ENCODE assay signal across 8 cellular contexts in the genomic region with DNA sequence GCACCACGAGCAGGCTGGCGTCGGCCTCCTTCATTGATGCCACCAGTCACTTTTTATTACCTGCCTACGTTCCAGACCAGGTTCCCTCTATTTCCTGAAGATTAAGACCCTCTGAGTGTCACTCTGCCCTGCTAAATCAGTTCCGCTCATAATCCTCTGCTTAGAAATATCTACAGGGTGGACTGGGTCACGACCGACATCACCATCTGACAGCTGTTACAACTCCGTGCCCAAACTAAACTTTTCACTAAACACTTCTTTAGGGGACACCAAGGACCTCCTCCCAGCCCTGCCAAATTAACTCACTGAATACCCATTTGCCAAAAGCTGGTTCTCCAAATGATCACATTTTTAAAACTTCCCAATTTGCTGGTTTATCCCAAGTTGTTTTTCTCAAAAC.
"Had no signal": no experiment of that assay in that cellular context is flagged by ENCODE, and none has a peak within 500 bp of the region (broad histone marks: within the 10 kb centered on the region; RNA-seq: fewer than 3 reads in every experiment).

No MANE protein-coding gene starts in this region.

- H3K4me3 ChIP-seq: GM23248, GM23338, HAP-1 had no signal

- H3K36me3 ChIP-seq: HAP-1 had no signal

- H3K4me1 ChIP-seq: HAP-1 had no signal

- DNase-seq: GM23248, GOT3, H7, H9, HCEC 1CT, HFFc6 had no signal

- H3K4me1 Mint-ChIP-seq: GM23338, H9 had no signal

- H3K9me3 ChIP-seq: HAP-1 had no signal

- H3K9ac ChIP-seq: GM23248 had no signal

- H3K27ac Mint-ChIP-seq: GM23338, H9, HFFc6 had no signal

- H3K27ac ChIP-seq: GM23248 had no signal

- H3K4me3 Mint-ChIP-seq: GM23338, H9, HFFc6 had no signal

- H3K4me2 ChIP-seq: GM23338 had no signal

- H2AFZ ChIP-seq: GM23248, GM23338 had no signal
